In the genomic region with DNA sequence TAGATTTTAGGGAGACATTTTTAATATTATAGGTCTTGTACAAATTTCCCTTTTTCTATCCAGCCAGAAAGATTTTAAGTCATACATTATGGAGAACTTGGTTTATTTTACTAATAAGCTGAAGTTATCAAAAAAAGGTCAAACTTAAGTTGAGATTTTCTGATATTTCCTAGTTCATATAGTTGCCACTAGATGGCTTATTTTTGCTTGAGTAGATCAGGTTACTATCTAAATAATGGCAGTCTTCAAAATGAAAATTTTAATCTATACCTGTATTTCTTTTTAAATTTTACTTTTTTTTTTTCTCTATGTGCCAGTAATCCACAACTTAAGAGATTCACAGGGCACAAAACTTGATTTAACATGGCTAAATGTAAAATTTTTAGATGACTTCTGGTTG, we compare ENCODE assay signal across 11 cellular contexts. TPM values are rescaled to one million over a fixed set of nuclear protein-coding genes. Genes with fewer than 3 reads are reported as not detected.
DNase-seq lines count a peak whose midpoint lies in the region; ATAC-seq, FAIRE-seq and TF ChIP-seq lines count a peak whose summit lies in the region.
"Had no signal": no experiment of that assay in that cellular context is flagged by ENCODE, and none has a peak within 500 bp of the region (broad histone marks: within the 10 kb centered on the region; RNA-seq: fewer than 3 reads in every experiment).

No MANE protein-coding gene starts in this region.

- H3K27me3 ChIP-seq in DOHH2 (ENCODE audit: control insufficient read depth, low read length) (no peaks in the 10 kb centered on the region), PC-9 (ENCODE audit: insufficient read depth, low read depth) (no peaks in the 10 kb centered on the region)
- H3K27me3 ChIP-seq: uterus had no signal

- CTCF ChIA-PET in PC-9 (lab: Charles Lee), result no interaction called here

- BruUV-seq in PC-9 (replicated peaks; lab: Mats Ljungman, UMichigan), result no TSS peak

- H3K4me2 ChIP-seq in DOHH2 (ENCODE audit: low read length) (no peak overlapping the region), PC-9 (no peak overlapping the region)

- H3K4me3 ChIP-seq in DOHH2 (ENCODE audit: low read length), result no peak overlapping the region
- H3K4me3 ChIP-seq in PC-9, result no peak overlapping the region
- H3K4me3 ChIP-seq: uterus had no signal

- POLR2A ChIA-PET in PC-9 (lab: Charles Lee; ENCODE audit: unreplicated experiment), result no interaction called here

- H3K9me2 ChIP-seq in DOHH2 (replicated peaks; ENCODE audit: control insufficient read depth, low read length) (no peaks in the 10 kb centered on the region), PC-9 (ENCODE audit: insufficient read depth) (no peaks in the 10 kb centered on the region)

- H3K79me2 ChIP-seq in DOHH2 (ENCODE audit: control insufficient read depth, low read length), result 0 out of 2 replicates have a peak, but pooled peaks cover 2% of the 10 kb centered on the region
- no peaks in the 10 kb centered on the region for H3K79me2 ChIP-seq in PC-9 (ENCODE audit: low read depth)

- TF ChIP-seq CTCF in DOHH2 (IDR thresholded peaks at IDR 0.05; ENCODE audit: low read depth, low read length, poor library complexity, severe bottlenecking) (peak; percentile 13), PC-9 (conservative IDR thresholded peaks at IDR 0.05) (peak; percentile 46)

- H3K9me3 ChIP-seq in DOHH2 (ENCODE audit: control insufficient read depth, insufficient read depth, low read length), result no peaks in the 10 kb centered on the region
- no peaks in the 10 kb centered on the region for H3K9me3 ChIP-seq in PC-9 (ENCODE audit: insufficient read depth, low read depth)
- H3K9me3 ChIP-seq: uterus had no signal

- no peak for ATAC-seq in HG03457 (IDR thresholded peaks at IDR 0.05; ENCODE audit: unreplicated experiment)
- ATAC-seq in GM19467 (IDR thresholded peaks at IDR 0.05; ENCODE audit: unreplicated experiment), result no peak

- H3K27ac ChIP-seq in DOHH2 (ENCODE audit: low read depth, low read length) (no peak overlapping the region), PC-9 (no peak overlapping the region)
- H3K27ac ChIP-seq: uterus had no signal

- intact Hi-C loops in PC-9 (cut with micrococcal nuclease; ENCODE audit: unreplicated experiment), result no loop called here

- DNase-seq in PC-9 (no peak), fibroblast of peridontal ligament (ENCODE audit: extremely low read depth) (peak; percentile 32), NCI-H524 (lab: John Stamatoyannopoulos, UW) (no peak), nucleus accumbens (lab: John Stamatoyannopoulos, UW) (no peak)
- DNase-seq: GF-D8; stimulated activated CD4-positive, alpha-beta T cell treated with anti-CD3 and anti-CD28 coated beads, Interleukin-4, amount 100 ng/mL, for 1 hour; uterus had no signal

- H3K4me1 ChIP-seq in DOHH2 (ENCODE audit: control insufficient read depth, low read length), result no peaks in the 10 kb centered on the region
- H3K4me1 ChIP-seq in PC-9 (replicated peaks; ENCODE audit: insufficient read depth), result no peaks in the 10 kb centered on the region
- H3K4me1 ChIP-seq: uterus had no signal

- FAIRE-seq in A204.1 (lab: Jason Lieb, UNC), result peak; percentile 98

- no peaks in the 10 kb centered on the region; the same call in 1 of the 2 replicates for H3F3A ChIP-seq in DOHH2 (ENCODE audit: control insufficient read depth, insufficient read depth)
- no peaks in the 10 kb centered on the region for H3F3A ChIP-seq in PC-9 (ENCODE audit: insufficient read depth, low read depth)

- H2AFZ ChIP-seq in PC-9, result no peak overlapping the region

- no peaks in the 10 kb centered on the region for H4K20me1 ChIP-seq in DOHH2 (ENCODE audit: control insufficient read depth, insufficient read depth, low read depth, low read length)
- H4K20me1 ChIP-seq in PC-9 (ENCODE audit: insufficient read depth), result no peaks in the 10 kb centered on the region

- peaks cover 49% of the 10 kb centered on the region for H3K36me3 ChIP-seq in DOHH2 (ENCODE audit: control insufficient read depth, low read length)
- no peaks in the 10 kb centered on the region for H3K36me3 ChIP-seq in PC-9 (ENCODE audit: low read depth)

RNA-seq across cellular contexts. Expression of gene USP9X, which starts 52.3 kb away (rescaled TPM):
- total RNA-seq in PC-9 (2021), result 38.4 and 43.2 TPM in 2 replicates
